18 cellular contexts compared by ENCODE assay signal in the genomic region with DNA sequence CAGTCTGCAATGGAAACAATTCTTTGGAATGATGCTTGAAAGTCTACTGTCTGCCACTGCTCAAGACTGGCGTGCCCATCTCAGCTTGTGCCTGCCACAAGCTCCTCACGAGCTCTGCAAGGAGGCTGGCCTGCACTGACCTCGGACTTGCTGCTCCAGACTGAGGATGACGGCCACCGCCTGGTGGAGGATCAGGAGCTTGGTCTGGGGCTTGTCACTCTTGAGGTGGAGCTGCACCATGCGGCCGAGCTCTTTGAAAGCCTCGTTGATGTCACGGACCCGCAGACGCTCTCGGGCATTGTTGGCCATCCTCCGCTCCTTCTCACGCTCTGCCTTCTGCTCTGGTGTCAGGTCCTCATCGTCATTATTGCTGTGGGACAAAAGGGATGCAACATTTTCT.
A peak's percentile ranks its signal among the peaks of the same experiment; 100 is the strongest.
DNase-seq lines count a peak whose midpoint lies in the region; ATAC-seq, FAIRE-seq and TF ChIP-seq lines count a peak whose summit lies in the region.
"Had no signal": no experiment of that assay in that cellular context is flagged by ENCODE, and none has a peak within 500 bp of the region (broad histone marks: within the 10 kb centered on the region; RNA-seq: fewer than 3 reads in every experiment).

No MANE protein-coding gene starts in this region.

- H3K27ac Mint-ChIP-seq in astrocyte (ENCODE audit: unreplicated experiment): no peak overlapping the region
- peak overlapping the region; percentile 43 for H3K27ac Mint-ChIP-seq in stimulated activated naive B cell treated with anti-CD40 and anti-IgM and Interleukin-4, amounts not matched to agents 10 μg/mL and 1 μg/mL and 100 μg/mL, for 72 hours
- H3K27ac Mint-ChIP-seq: activated T-helper 1 cell treated with anti-CD3 and anti-CD28 coated beads, Interleukin-12 subunit alpha, Interleukin-12 subunit beta, Interleukin-2, Interleukin-4 antibody, amounts not matched to agents 30 ng/mL and 10 ng/mL and 1 ng/mL, durations not matched to agents 14 hours and 24 hours and 36 hours had no signal

- no peak overlapping the region for H2AFZ ChIP-seq in astrocyte (ENCODE audit: low read depth, low read length)
- H2AFZ ChIP-seq: PC-9 had no signal

- H3K9me3 ChIP-seq in astrocyte (ENCODE audit: insufficient read depth, low read depth, low read length) (no peaks in the 10 kb centered on the region), lower lobe of right lung (no peaks in the 10 kb centered on the region)

- intact Hi-C loops in lower lobe of right lung (cut with DNase I): no loop called here

- no peak for TF ChIP-seq POLR2A in GM12891 (IDR thresholded peaks at IDR 0.05; ENCODE audit: low read depth, low read length)

- peak; percentile 35 for FAIRE-seq in GM12891 (lab: Jason Lieb, UNC)
- FAIRE-seq in astrocyte (lab: Jason Lieb, UNC): no peak
- FAIRE-seq: islet of Langerhans had no signal

- peaks cover 9% of the 10 kb centered on the region for H3K36me3 Mint-ChIP-seq in astrocyte (ENCODE audit: low read depth, unreplicated experiment)
- peaks cover 57 to 74% of the 10 kb centered on the region in 2 donors for H3K36me3 Mint-ChIP-seq in stimulated activated naive B cell treated with anti-CD40 and anti-IgM and Interleukin-4, amounts not matched to agents 10 μg/mL and 1 μg/mL and 100 μg/mL, for 72 hours

- H3K4me2 ChIP-seq in astrocyte (ENCODE audit: low read length): peak overlapping the region; percentile 55
- H3K4me2 ChIP-seq: KMS-11, PC-9 had no signal

- H3K4me1 ChIP-seq in astrocyte (ENCODE audit: insufficient read depth, low read length) (peaks cover 11% of the 10 kb centered on the region), lower lobe of right lung (no peaks in the 10 kb centered on the region)

- TF ChIP-seq CTCF in astrocyte (IDR thresholded peaks at IDR 0.05; ENCODE audit: insufficient read depth, low read depth, low read length) (no peak), lower lobe of right lung (IDR thresholded peaks at IDR 0.05) (no peak)

- H3K36me3 ChIP-seq in astrocyte (ENCODE audit: insufficient read depth, low read length): peaks cover 27% of the 10 kb centered on the region
- peaks cover 60% of the 10 kb centered on the region for H3K36me3 ChIP-seq in lower lobe of right lung

- H3K9me3 Mint-ChIP-seq in astrocyte (ENCODE audit: unreplicated experiment): no peaks in the 10 kb centered on the region
- peaks cover 0 to 3% of the 10 kb centered on the region in 2 donors for H3K9me3 Mint-ChIP-seq in stimulated activated naive B cell treated with anti-CD40 and anti-IgM and Interleukin-4, amounts not matched to agents 10 μg/mL and 1 μg/mL and 100 μg/mL, for 72 hours
- H3K9me3 Mint-ChIP-seq: activated T-helper 1 cell treated with anti-CD3 and anti-CD28 coated beads, Interleukin-12 subunit alpha, Interleukin-12 subunit beta, Interleukin-2, Interleukin-4 antibody, amounts not matched to agents 30 ng/mL and 10 ng/mL and 1 ng/mL, durations not matched to agents 14 hours and 24 hours and 36 hours had no signal

- H3K27me3 ChIP-seq in astrocyte (ENCODE audit: insufficient read depth, low read length): no peaks in the 10 kb centered on the region
- H3K27me3 ChIP-seq in lower lobe of right lung (ENCODE audit: low read depth): no peaks in the 10 kb centered on the region

- H3K9ac ChIP-seq in astrocyte (ENCODE audit: low read length): peak overlapping the region; percentile 25
- H3K9ac ChIP-seq: KMS-11 had no signal

- no peaks in the 10 kb centered on the region for H3K27me3 Mint-ChIP-seq in astrocyte (ENCODE audit: low read depth, unreplicated experiment)
- no peaks in the 10 kb centered on the region for H3K27me3 Mint-ChIP-seq in stimulated activated naive B cell treated with anti-CD40 and anti-IgM and Interleukin-4, amounts not matched to agents 10 μg/mL and 1 μg/mL and 100 μg/mL, for 72 hours

- peaks cover 8% of the 10 kb centered on the region for H3K4me1 Mint-ChIP-seq in astrocyte (ENCODE audit: low read depth, unreplicated experiment)
- peaks cover 8 to 35% of the 10 kb centered on the region in 2 donors for H3K4me1 Mint-ChIP-seq in stimulated activated naive B cell treated with anti-CD40 and anti-IgM and Interleukin-4, amounts not matched to agents 10 μg/mL and 1 μg/mL and 100 μg/mL, for 72 hours

- peak in 1 of 2 donors; percentile 27 for ATAC-seq in lower lobe of right lung
- no peak for ATAC-seq in stimulated activated naive B cell treated with anti-CD40 and anti-IgM and Interleukin-4, amounts not matched to agents 10 μg/mL and 1 μg/mL and 100 μg/mL, for 72 hours (replicated peaks)
- ATAC-seq in HG03135 (IDR thresholded peaks at IDR 0.05; ENCODE audit: unreplicated experiment): no peak
- ATAC-seq: esophagus mucosa; stimulated activated naive CD8-positive, alpha-beta T cell treated with anti-CD3 and anti-CD28 coated beads, Interleukin-15, Interleukin-2, amounts not matched to agents 100 U/mL and 50 U/mL, for 24 hours had no signal

- H3K4me3 ChIP-seq in astrocyte (ENCODE audit: insufficient read depth, low read depth, low read length): no peak overlapping the region
- H3K4me3 ChIP-seq in lower lobe of right lung: no peak overlapping the region
- H3K4me3 ChIP-seq: PC-9 had no signal

- no peaks in the 10 kb centered on the region for H3K79me2 ChIP-seq in astrocyte (ENCODE audit: insufficient read depth, low read length)

- H3K27ac ChIP-seq in astrocyte (ENCODE audit: low read depth, low read length) (no peak overlapping the region), lower lobe of right lung (no peak overlapping the region)
- H3K27ac ChIP-seq: KMS-11, PC-9 had no signal

- no peak overlapping the region for H3K4me3 Mint-ChIP-seq in astrocyte (ENCODE audit: unreplicated experiment)
- H3K4me3 Mint-ChIP-seq in stimulated activated naive B cell treated with anti-CD40 and anti-IgM and Interleukin-4, amounts not matched to agents 10 μg/mL and 1 μg/mL and 100 μg/mL, for 72 hours: no peak overlapping the region
- H3K4me3 Mint-ChIP-seq: activated T-helper 1 cell treated with anti-CD3 and anti-CD28 coated beads, Interleukin-12 subunit alpha, Interleukin-12 subunit beta, Interleukin-2, Interleukin-4 antibody, amounts not matched to agents 30 ng/mL and 10 ng/mL and 1 ng/mL, durations not matched to agents 14 hours and 24 hours and 36 hours had no signal

- H4K20me1 ChIP-seq in astrocyte (ENCODE audit: insufficient read depth, low read length): no peaks in the 10 kb centered on the region

- DNase-seq in GM12891 (ENCODE audit: insufficient read length, low spot score) (no peak), astrocyte (ENCODE audit: low read depth) (no peak), lower lobe of right lung (peak; percentile 47), hippocampal formation (lab: John Stamatoyannopoulos, UW) (no peak), NCI-H2107 treated with DMSO at 0.1 percent for 48 hours (lab: John Stamatoyannopoulos, UW; ENCODE audit: unreplicated experiment) (no peak)
- DNase-seq in stimulated activated naive B cell treated with anti-CD40 and anti-IgM and Interleukin-4, amounts not matched to agents 10 μg/mL and 1 μg/mL and 100 μg/mL, for 72 hours: no peak
- DNase-seq: activated CD4-positive, alpha-beta T cell treated with anti-CD3 and anti-CD28 coated beads for 1 hour; COR-L47; HCEC 1CT; midbrain; NCI-H748 treated with DMSO at 0.1 percent for 48 hours; PC-9; stimulated activated naive CD8-positive, alpha-beta T cell treated with anti-CD3 and anti-CD28 coated beads, Interleukin-15, Interleukin-2, amounts not matched to agents 100 U/mL and 50 U/mL, for 24 hours had no signal

TF ChIP-seq in GM12891, 5 proteins besides CTCF, POLR2A, EP300 and RAD21:
- TF ChIP-seq TAF1 (IDR thresholded peaks at IDR 0.05; ENCODE audit: low read depth, low read length): no peak
- TF ChIP-seq PAX5 (IDR thresholded peaks at IDR 0.05; ENCODE audit: insufficient read depth, low read length, severe bottlenecking): no peak
- no peak for TF ChIP-seq POU2F2 (IDR thresholded peaks at IDR 0.05; ENCODE audit: low read depth, low read length)
- no peak for TF ChIP-seq SPI1 (IDR thresholded peaks at IDR 0.05; ENCODE audit: low read depth, low read length)
- TF ChIP-seq POLR2AphosphoS5 (IDR thresholded peaks at IDR 0.05; ENCODE audit: low read depth, low read length): no peak
